ENCODE assay signal across 8 cellular contexts in genomic region chr2:54454922-54455583, GRCh38. TPM values are rescaled to one million over a fixed set of nuclear protein-coding genes. Genes with fewer than 3 reads are reported as not detected.
DNase-seq lines count a peak whose midpoint lies in the region; ATAC-seq and TF ChIP-seq lines count a peak whose summit lies in the region.

No MANE protein-coding gene starts in this region.

- ATAC-seq in body of pancreas (peak; percentile 13), GM19467 (IDR thresholded peaks at IDR 0.05; ENCODE audit: unreplicated experiment) (no peak), HG02798 (IDR thresholded peaks at IDR 0.05; ENCODE audit: poor library complexity, unreplicated experiment) (no peak)

- peak; percentile 21 for DNase-seq in 8988T
- peak; percentile 13 to 39 (median 26) for DNase-seq in body of pancreas
- DNase-seq in kidney tubule cell (ENCODE audit: low spot score): peak; percentile 42
- peak in 28 of 49 donors; percentile 24 to 74 (median 46) for DNase-seq in substantia nigra (lab: John Stamatoyannopoulos, UW)
- no peak for DNase-seq in DMS153 treated with DMSO at 0.1 percent for 48 hours (lab: John Stamatoyannopoulos, UW; ENCODE audit: unreplicated experiment)

- no peak for TF ChIP-seq POLR2A in body of pancreas (IDR thresholded peaks at IDR 0.05)

- TF ChIP-seq CTCF in body of pancreas (IDR thresholded peaks at IDR 0.05): no peak

- H3K9ac ChIP-seq in HUES6 (ENCODE audit: low read length): peak overlapping the region; percentile 46

- no peak overlapping the region for H3K27ac ChIP-seq in HUES6 (ENCODE audit: low read depth, low read length)
- H3K27ac ChIP-seq in body of pancreas: peak overlapping the region; percentile 79 to 92 (median 87)
- peak overlapping the region; percentile 98 for H3K27ac ChIP-seq in substantia nigra (ENCODE audit: low read depth, low read length, poor library complexity, severe bottlenecking)

- H3K4me1 ChIP-seq in HUES6 (ENCODE audit: control insufficient read depth, insufficient read depth, low read length): peaks cover 10% of the 10 kb centered on the region
- H3K4me1 ChIP-seq in body of pancreas: peaks cover 29% of the 10 kb centered on the region

- WGBS in body of pancreas, 2 donors: 2 to 6% methylated on average over 17 to 22 of the region's 22 CpGs

- peak overlapping the region; percentile 86 for H3K4me3 ChIP-seq in HUES6 (ENCODE audit: low read depth, low read length)
- H3K4me3 ChIP-seq in body of pancreas: peak overlapping the region; percentile 57 to 77

- H3K27me3 ChIP-seq in HUES6 (ENCODE audit: control insufficient read depth, insufficient read depth, low read length): no peaks in the 10 kb centered on the region
- no peaks in the 10 kb centered on the region for H3K27me3 ChIP-seq in body of pancreas

- H3K36me3 ChIP-seq in HUES6 (ENCODE audit: control insufficient read depth, insufficient read depth, low read length) (no peaks in the 10 kb centered on the region), body of pancreas (replicated peaks in 1 of 2; ENCODE audit: insufficient read depth in 1 of 2, low read depth in 2 of 2) (no peaks in the 10 kb centered on the region)

- H3K9me3 ChIP-seq in HUES6 (ENCODE audit: control insufficient read depth, insufficient read depth, low read depth, low read length) (no peaks in the 10 kb centered on the region), body of pancreas (no peaks in the 10 kb centered on the region)

- intact Hi-C loops in body of pancreas (cut with DNase I): no loop called here

RNA-seq across cellular contexts. Expression of gene SPTBN1, which starts 1.1 kb away (rescaled TPM):
- 100 to 1,000 TPM; 186 to 195 TPM for total RNA-seq in body of pancreas
